In the genomic region with DNA sequence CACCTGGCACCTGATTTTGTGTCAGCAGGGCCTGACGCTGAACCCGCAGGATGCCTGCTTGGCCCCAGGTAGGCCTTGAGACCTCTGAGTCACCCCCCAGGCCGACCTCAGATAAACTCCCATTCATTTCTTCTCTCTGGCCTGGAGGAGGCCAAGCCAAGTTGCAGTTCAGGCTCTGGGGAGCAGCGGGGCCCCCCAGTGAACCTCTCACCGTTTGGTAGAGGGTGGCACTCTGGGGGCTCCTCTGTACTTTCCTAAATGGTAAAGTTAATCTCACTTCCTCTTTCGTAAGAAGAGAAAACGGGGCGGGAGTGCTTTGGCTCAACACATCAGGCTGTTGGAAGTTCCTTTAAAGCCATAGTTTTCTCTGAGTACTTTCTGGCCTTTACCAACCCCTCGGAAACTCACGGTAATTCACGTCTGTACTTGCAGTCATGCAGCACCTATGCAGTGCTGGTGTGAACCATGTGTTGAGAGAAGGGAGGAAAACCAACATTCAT, we compare ENCODE assay signal across 1 cellular context.
TF ChIP-seq lines count a peak whose summit lies in the region.

No MANE protein-coding gene starts in this region.

TF ChIP-seq in GM12878, 131 proteins besides CTCF, POLR2A, EP300 and RAD21 (continued from another document and continues in another):
- TF ChIP-seq USF1 (IDR thresholded peaks at IDR 0.05; ENCODE audit: borderline replicate concordance, extremely low read length, insufficient read depth, low read depth, low read length) (no peak), HDGF (IDR thresholded peaks at IDR 0.05) (no peak), FOXM1 (IDR thresholded peaks at IDR 0.05; ENCODE audit: low read depth, low read length) (peak; percentile 78), SMC3 (IDR thresholded peaks at IDR 0.05; ENCODE audit: borderline replicate concordance, low read length) (0 out of 2 replicates have a peak, but pooled peaks have one; percentile 18), JUNB (IDR thresholded peaks at IDR 0.05) (peak; percentile 32; the same call in 1 of the 2 replicates), SREBF2 (IDR thresholded peaks at IDR 0.05; ENCODE audit: low read length) (no peak), CHD2 (IDR thresholded peaks at IDR 0.05; ENCODE audit: borderline replicate concordance, low read depth, low read length) (peak; percentile 58; the same call in 1 of the 2 replicates), ZNF217 (IDR thresholded peaks at IDR 0.05) (0 out of 2 replicates have a peak, but pooled peaks have one; percentile 75), ESRRA (IDR thresholded peaks at IDR 0.05; ENCODE audit: low read length) (no peak), ATF2 (IDR thresholded peaks at IDR 0.05; ENCODE audit: low read length) (0 out of 2 replicates have a peak, but pooled peaks have one; percentile 75), RELB (IDR thresholded peaks at IDR 0.05; ENCODE audit: low read depth) (peak; percentile 98), MTA3 (IDR thresholded peaks at IDR 0.05; ENCODE audit: borderline replicate concordance, low read length) (peak; percentile 82; the same call in 1 of the 2 replicates), GATAD2B (conservative IDR thresholded peaks at IDR 0.05; ENCODE audit: low read depth) (peak; percentile 95), ETV6 (conservative IDR thresholded peaks at IDR 0.05 in 1 of 2, IDR thresholded peaks at IDR 0.05 in 1 of 2; ENCODE audit: borderline replicate concordance in 1 of 2, low read depth in 1 of 2) (peak in 1 of 2 experiments; percentile 56; a peak in 1 of 4 replicates), BCL11A (IDR thresholded peaks at IDR 0.05; ENCODE audit: low read depth, low read length) (peak; percentile 78), IKZF1 (conservative IDR thresholded peaks at IDR 0.05) (peak; percentile 90), GABPA (IDR thresholded peaks at IDR 0.05; ENCODE audit: low read depth) (no peak), ZNF274 (IDR thresholded peaks at IDR 0.05; ENCODE audit: insufficient read depth, insufficient read length) (no peak), POU2F2 (IDR thresholded peaks at IDR 0.05; ENCODE audit: borderline replicate concordance, low read depth, low read length) (no peak), MTA2 (IDR thresholded peaks at IDR 0.05; ENCODE audit: low read depth) (peak; percentile 83), CREM (IDR thresholded peaks at IDR 0.05; ENCODE audit: low read depth) (peak; percentile 73), RB1 (IDR thresholded peaks at IDR 0.05; ENCODE audit: borderline replicate concordance) (no peak), BHLHE40 (IDR thresholded peaks at IDR 0.05; ENCODE audit: borderline replicate concordance in 1 of 2, low read depth in 2 of 2, low read length in 1 of 2) (peak; percentile 54 to 55; a peak in 3 of 4 replicates), PAX5 (IDR thresholded peaks at IDR 0.05; ENCODE audit: borderline replicate concordance, low read depth, low read length) (peak; percentile 57), CBFB (IDR thresholded peaks at IDR 0.05; ENCODE audit: low read depth) (peak; percentile 71), DPF2 (IDR thresholded peaks at IDR 0.05) (peak; percentile 96), ZNF592 (IDR thresholded peaks at IDR 0.05) (no peak), IKZF2 (IDR thresholded peaks at IDR 0.05) (peak; percentile 86 to 88), EED (IDR thresholded peaks at IDR 0.05; ENCODE audit: low read depth) (peak; percentile 81), LARP7 (IDR thresholded peaks at IDR 0.05) (0 out of 2 replicates have a peak, but pooled peaks have one; percentile 60), ZSCAN29 (IDR thresholded peaks at IDR 0.05) (no peak), E2F4 (IDR thresholded peaks at IDR 0.05; ENCODE audit: low read depth, low read length) (no peak), KLF5 (IDR thresholded peaks at IDR 0.05; ENCODE audit: partially characterized antibody) (no peak), POLR2AphosphoS5 (IDR thresholded peaks at IDR 0.05; ENCODE audit: low read length) (no peak), EZH2 (IDR thresholded peaks at IDR 0.05; ENCODE audit: borderline replicate concordance, control insufficient read depth, low read depth, low read length) (no peak)
- TF ChIP-seq, protein P1, sequence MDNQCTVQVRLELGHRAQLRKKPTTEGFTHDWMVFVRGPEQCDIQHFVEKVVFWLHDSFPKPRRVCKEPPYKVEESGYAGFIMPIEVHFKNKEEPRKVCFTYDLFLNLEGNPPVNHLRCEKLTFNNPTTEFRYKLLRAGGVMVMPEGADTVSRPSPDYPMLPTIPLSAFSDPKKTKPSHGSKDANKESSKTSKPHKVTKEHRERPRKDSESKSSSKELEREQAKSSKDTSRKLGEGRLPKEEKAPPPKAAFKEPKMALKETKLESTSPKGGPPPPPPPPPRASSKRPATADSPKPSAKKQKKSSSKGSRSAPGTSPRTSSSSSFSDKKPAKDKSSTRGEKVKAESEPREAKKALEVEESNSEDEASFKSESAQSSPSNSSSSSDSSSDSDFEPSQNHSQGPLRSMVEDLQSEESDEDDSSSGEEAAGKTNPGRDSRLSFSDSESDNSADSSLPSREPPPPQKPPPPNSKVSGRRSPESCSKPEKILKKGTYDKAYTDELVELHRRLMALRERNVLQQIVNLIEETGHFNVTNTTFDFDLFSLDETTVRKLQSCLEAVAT (IDR thresholded peaks at IDR 0.05): no peak
- TF ChIP-seq, protein P2, sequence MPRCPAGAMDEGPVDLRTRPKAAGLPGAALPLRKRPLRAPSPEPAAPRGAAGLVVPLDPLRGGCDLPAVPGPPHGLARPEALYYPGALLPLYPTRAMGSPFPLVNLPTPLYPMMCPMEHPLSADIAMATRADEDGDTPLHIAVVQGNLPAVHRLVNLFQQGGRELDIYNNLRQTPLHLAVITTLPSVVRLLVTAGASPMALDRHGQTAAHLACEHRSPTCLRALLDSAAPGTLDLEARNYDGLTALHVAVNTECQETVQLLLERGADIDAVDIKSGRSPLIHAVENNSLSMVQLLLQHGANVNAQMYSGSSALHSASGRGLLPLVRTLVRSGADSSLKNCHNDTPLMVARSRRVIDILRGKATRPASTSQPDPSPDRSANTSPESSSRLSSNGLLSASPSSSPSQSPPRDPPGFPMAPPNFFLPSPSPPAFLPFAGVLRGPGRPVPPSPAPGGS (IDR thresholded peaks at IDR 0.05; ENCODE audit: borderline replicate concordance, insufficient read depth, low read depth, low read length, poor library complexity, severe bottlenecking): peak; percentile 52
- TF ChIP-seq, protein P3, sequence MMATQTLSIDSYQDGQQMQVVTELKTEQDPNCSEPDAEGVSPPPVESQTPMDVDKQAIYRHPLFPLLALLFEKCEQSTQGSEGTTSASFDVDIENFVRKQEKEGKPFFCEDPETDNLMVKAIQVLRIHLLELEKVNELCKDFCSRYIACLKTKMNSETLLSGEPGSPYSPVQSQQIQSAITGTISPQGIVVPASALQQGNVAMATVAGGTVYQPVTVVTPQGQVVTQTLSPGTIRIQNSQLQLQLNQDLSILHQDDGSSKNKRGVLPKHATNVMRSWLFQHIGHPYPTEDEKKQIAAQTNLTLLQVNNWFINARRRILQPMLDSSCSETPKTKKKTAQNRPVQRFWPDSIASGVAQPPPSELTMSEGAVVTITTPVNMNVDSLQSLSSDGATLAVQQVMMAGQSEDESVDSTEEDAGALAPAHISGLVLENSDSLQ (IDR thresholded peaks at IDR 0.05): no peak
- TF ChIP-seq, protein P4, sequence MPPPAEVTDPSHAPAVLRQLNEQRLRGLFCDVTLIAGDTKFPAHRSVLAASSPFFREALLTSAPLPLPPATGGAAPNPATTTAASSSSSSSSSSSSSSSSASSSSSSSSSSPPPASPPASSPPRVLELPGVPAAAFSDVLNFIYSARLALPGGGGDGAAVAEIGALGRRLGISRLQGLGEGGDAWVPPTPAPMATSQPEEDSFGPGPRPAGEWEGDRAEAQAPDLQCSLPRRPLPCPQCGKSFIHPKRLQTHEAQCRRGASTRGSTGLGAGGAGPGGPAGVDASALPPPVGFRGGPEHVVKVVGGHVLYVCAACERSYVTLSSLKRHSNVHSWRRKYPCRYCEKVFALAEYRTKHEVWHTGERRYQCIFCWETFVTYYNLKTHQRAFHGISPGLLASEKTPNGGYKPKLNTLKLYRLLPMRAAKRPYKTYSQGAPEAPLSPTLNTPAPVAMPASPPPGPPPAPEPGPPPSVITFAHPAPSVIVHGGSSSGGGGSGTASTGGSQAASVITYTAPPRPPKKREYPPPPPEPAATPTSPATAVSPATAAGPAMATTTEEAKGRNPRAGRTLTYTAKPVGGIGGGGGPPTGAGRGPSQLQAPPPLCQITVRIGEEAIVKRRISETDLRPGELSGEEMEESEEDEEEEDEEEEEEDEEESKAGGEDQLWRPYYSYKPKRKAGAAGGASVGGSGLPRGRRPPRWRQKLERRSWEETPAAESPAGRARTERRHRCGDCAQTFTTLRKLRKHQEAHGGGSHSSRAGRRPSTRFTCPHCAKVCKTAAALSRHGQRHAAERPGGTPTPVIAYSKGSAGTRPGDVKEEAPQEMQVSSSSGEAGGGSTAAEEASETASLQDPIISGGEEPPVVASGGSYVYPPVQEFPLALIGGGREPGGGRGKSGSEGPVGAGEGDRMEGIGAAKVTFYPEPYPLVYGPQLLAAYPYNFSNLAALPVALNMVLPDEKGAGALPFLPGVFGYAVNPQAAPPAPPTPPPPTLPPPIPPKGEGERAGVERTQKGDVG (CRISPR knock-in tag; IDR thresholded peaks at IDR 0.05): no peak
- TF ChIP-seq, protein P5, sequence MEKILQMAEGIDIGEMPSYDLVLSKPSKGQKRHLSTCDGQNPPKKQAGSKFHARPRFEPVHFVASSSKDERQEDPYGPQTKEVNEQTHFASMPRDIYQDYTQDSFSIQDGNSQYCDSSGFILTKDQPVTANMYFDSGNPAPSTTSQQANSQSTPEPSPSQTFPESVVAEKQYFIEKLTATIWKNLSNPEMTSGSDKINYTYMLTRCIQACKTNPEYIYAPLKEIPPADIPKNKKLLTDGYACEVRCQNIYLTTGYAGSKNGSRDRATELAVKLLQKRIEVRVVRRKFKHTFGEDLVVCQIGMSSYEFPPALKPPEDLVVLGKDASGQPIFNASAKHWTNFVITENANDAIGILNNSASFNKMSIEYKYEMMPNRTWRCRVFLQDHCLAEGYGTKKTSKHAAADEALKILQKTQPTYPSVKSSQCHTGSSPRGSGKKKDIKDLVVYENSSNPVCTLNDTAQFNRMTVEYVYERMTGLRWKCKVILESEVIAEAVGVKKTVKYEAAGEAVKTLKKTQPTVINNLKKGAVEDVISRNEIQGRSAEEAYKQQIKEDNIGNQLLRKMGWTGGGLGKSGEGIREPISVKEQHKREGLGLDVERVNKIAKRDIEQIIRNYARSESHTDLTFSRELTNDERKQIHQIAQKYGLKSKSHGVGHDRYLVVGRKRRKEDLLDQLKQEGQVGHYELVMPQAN (conservative IDR thresholded peaks at IDR 0.05): no peak
